ENCODE assay signal across 11 cellular contexts in genomic region chr18:46152808-46153617, GRCh38. TPM values are rescaled to one million over a fixed set of nuclear protein-coding genes. Genes with fewer than 3 reads are reported as not detected.
A peak's percentile ranks its signal among the peaks of the same experiment; 100 is the strongest.
DNase-seq lines count a peak whose midpoint lies in the region; ATAC-seq and FAIRE-seq lines count a peak whose summit lies in the region.
"Had no signal": no experiment of that assay in that cellular context is flagged by ENCODE, and none has a peak within 500 bp of the region (broad histone marks: within the 10 kb centered on the region; RNA-seq: fewer than 3 reads in every experiment).

No MANE protein-coding gene starts in this region.

- no peaks in the 10 kb centered on the region for H3K9me3 Mint-ChIP-seq in activated naive CD8-positive, alpha-beta T cell (ENCODE audit: low read depth)
- H3K9me3 Mint-ChIP-seq in activated naive CD8-positive, alpha-beta T cell treated with anti-CD3 and anti-CD28 coated beads, Interleukin-2, amount 50 U/mL, for 24 hours, result no peaks in the 10 kb centered on the region

- DNase-seq in activated naive CD8-positive, alpha-beta T cell treated with anti-CD3 and anti-CD28 coated beads, Interleukin-2, amount 50 U/mL, for 24 hours, result no peak
- DNase-seq in RCC 7860 (ENCODE audit: low spot score), result peak; percentile 76
- no peak for DNase-seq in right cardiac atrium
- DNase-seq in ureter (ENCODE audit: low spot score), result peak; percentile 74
- DNase-seq in NCI-H128 (lab: John Stamatoyannopoulos, UW; ENCODE audit: unreplicated experiment), result no peak
- no peak for DNase-seq in activated CD4-positive, alpha-beta T cell treated with anti-CD3 and anti-CD28 coated beads, Interleukin-2, amount 50 U/mL, for 48 hours
- DNase-seq: amniotic stem cell; stimulated activated CD4-positive, alpha-beta T cell treated with anti-CD3 and anti-CD28 coated beads, Interleukin-4, amount 100 ng/mL, for 4 hours had no signal

- intact Hi-C loops in right cardiac atrium (cut with DNase I), result loop anchor here in 2 of 4 donors (5.0 to 10.0 kb wide), 2 partner anchors 509 to 512 kb away; no protein-coding TSS in a partner anchor

- ATAC-seq in activated naive CD8-positive, alpha-beta T cell treated with anti-CD3 and anti-CD28 coated beads, Interleukin-2, amount 50 U/mL, for 24 hours, result no peak
- ATAC-seq in right cardiac atrium (peak; percentile 8 to 22), HG02623 (IDR thresholded peaks at IDR 0.05; ENCODE audit: unreplicated experiment) (no peak)

- no peak overlapping the region for H3K4me3 ChIP-seq in right cardiac atrium (ENCODE audit: low read length)

- no peaks in the 10 kb centered on the region for H3K27me3 Mint-ChIP-seq in activated naive CD8-positive, alpha-beta T cell
- H3K27me3 Mint-ChIP-seq in activated naive CD8-positive, alpha-beta T cell treated with anti-CD3 and anti-CD28 coated beads, Interleukin-2, amount 50 U/mL, for 24 hours, result no peaks in the 10 kb centered on the region

- no peaks in the 10 kb centered on the region for H3K27me3 ChIP-seq in right cardiac atrium (ENCODE audit: control insufficient read depth, insufficient read depth)

- H3K9me3 ChIP-seq in right cardiac atrium (ENCODE audit: control insufficient read depth, low read length), result no peaks in the 10 kb centered on the region

- peak overlapping the region; percentile 45 for H3K27ac ChIP-seq in right cardiac atrium (ENCODE audit: low read length)

- peaks cover 82% of the 10 kb centered on the region for H3K4me1 Mint-ChIP-seq in activated naive CD8-positive, alpha-beta T cell (ENCODE audit: low read depth)
- H3K4me1 Mint-ChIP-seq in activated naive CD8-positive, alpha-beta T cell treated with anti-CD3 and anti-CD28 coated beads, Interleukin-2, amount 50 U/mL, for 24 hours, result peaks cover 70% of the 10 kb centered on the region

- peak overlapping the region; percentile 67 for H3K27ac Mint-ChIP-seq in activated naive CD8-positive, alpha-beta T cell
- no peak overlapping the region for H3K27ac Mint-ChIP-seq in activated naive CD8-positive, alpha-beta T cell treated with anti-CD3 and anti-CD28 coated beads, Interleukin-2, amount 50 U/mL, for 24 hours

- H3K4me1 ChIP-seq in right cardiac atrium (ENCODE audit: control insufficient read depth, insufficient read depth, low read length), result peaks cover 2% of the 10 kb centered on the region

- no peak for FAIRE-seq in RCC 7860 (lab: Jason Lieb, UNC)
- FAIRE-seq: islet of Langerhans had no signal

- H3K4me3 Mint-ChIP-seq in activated naive CD8-positive, alpha-beta T cell, result peak overlapping the region; percentile 11
- no peak overlapping the region for H3K4me3 Mint-ChIP-seq in activated naive CD8-positive, alpha-beta T cell treated with anti-CD3 and anti-CD28 coated beads, Interleukin-2, amount 50 U/mL, for 24 hours

- H3K36me3 Mint-ChIP-seq in activated naive CD8-positive, alpha-beta T cell, result peaks cover 5% of the 10 kb centered on the region
- no peaks in the 10 kb centered on the region for H3K36me3 Mint-ChIP-seq in activated naive CD8-positive, alpha-beta T cell treated with anti-CD3 and anti-CD28 coated beads, Interleukin-2, amount 50 U/mL, for 24 hours (ENCODE audit: low read depth)

- 43% methylated on average over 8 of the region's 8 CpGs for WGBS in right cardiac atrium

RNA-seq across cellular contexts. Expression of gene HAUS1, which starts 48.8 kb away (rescaled TPM):
- 10 to 100 TPM in 1 of 4 donors, 1 to 10 TPM in 3; 8.8 to 13.0 (median 9.2) TPM for total RNA-seq in right cardiac atrium
- 15.0 TPM for polyA plus RNA-seq in right cardiac atrium
- total RNA-seq in ureter, result 13.2 TPM

RNA-seq across cellular contexts. Expression of gene ATP5F1A, which starts 54.9 kb away (rescaled TPM):
- total RNA-seq in right cardiac atrium, result 1,000 to 10,000 TPM; 1,050 to 1,210 (median 1,148) TPM
- 1,401 TPM for polyA plus RNA-seq in right cardiac atrium
- total RNA-seq in ureter, result 409 TPM

Comparison
In these comparisons a context has a peak if more than half of its experiments do, and no peak if none do; other contexts are left out.
1. ATAC-seq: peak in right cardiac atrium (2 of 2); none in activated naive CD8-positive, alpha-beta T cell treated with anti-CD3 and anti-CD28 coated beads, Interleukin-2, amount 50 U/mL, for 24 hours (single experiment) and HG02623 (single experiment).
2. DNase-seq: peak in RCC 7860 (single experiment) and ureter (single experiment); none in activated naive CD8-positive, alpha-beta T cell treated with anti-CD3 and anti-CD28 coated beads, Interleukin-2, amount 50 U/mL, for 24 hours (single experiment), right cardiac atrium (0 of 3), NCI-H128 (single experiment) and activated CD4-positive, alpha-beta T cell treated with anti-CD3 and anti-CD28 coated beads, Interleukin-2, amount 50 U/mL, for 48 hours (0 of 2).